8 cellular contexts compared by ENCODE assay signal in genomic region chr19:39765091-39766076, GRCh38. TPM values are rescaled to one million over a fixed set of nuclear protein-coding genes. Genes with fewer than 3 reads are reported as not detected.
DNase-seq lines count a peak whose midpoint lies in the region; ATAC-seq lines count a peak whose summit lies in the region.

No MANE protein-coding gene starts in this region.

- H3K4me3 Mint-ChIP-seq in stimulated activated naive CD8-positive, alpha-beta T cell treated with anti-CD3 and anti-CD28 coated beads, Interleukin-15, amount 100 ng/mL, for 72 hours, result no peak overlapping the region
- H3K4me3 Mint-ChIP-seq in activated naive CD4-positive, alpha-beta T cell treated with anti-CD3 and anti-CD28 coated beads for 36 hours, result no peak overlapping the region

- peaks cover 4% of the 10 kb centered on the region for H3K4me1 Mint-ChIP-seq in stimulated activated naive CD8-positive, alpha-beta T cell treated with anti-CD3 and anti-CD28 coated beads, Interleukin-15, amount 100 ng/mL, for 72 hours
- no peaks in the 10 kb centered on the region for H3K4me1 Mint-ChIP-seq in activated naive CD4-positive, alpha-beta T cell treated with anti-CD3 and anti-CD28 coated beads for 36 hours (ENCODE audit: low read depth)

- no peak for ATAC-seq in stimulated activated naive CD8-positive, alpha-beta T cell treated with anti-CD3 and anti-CD28 coated beads, Interleukin-15, Interleukin-2, amounts not matched to agents 100 U/mL and 50 U/mL, for 24 hours
- ATAC-seq in stimulated activated naive CD8-positive, alpha-beta T cell treated with anti-CD3 and anti-CD28 coated beads, Interleukin-15, amount 100 ng/mL, for 72 hours, result no peak
- ATAC-seq in GM18861 (IDR thresholded peaks at IDR 0.05; ENCODE audit: unreplicated experiment) (no peak), HG03460 (IDR thresholded peaks at IDR 0.05; ENCODE audit: unreplicated experiment) (no peak)

- H3K36me3 Mint-ChIP-seq in activated naive CD4-positive, alpha-beta T cell treated with anti-CD3 and anti-CD28 coated beads for 36 hours (ENCODE audit: low read depth), result no peaks in the 10 kb centered on the region

- H3K9me3 Mint-ChIP-seq in stimulated activated naive CD8-positive, alpha-beta T cell treated with anti-CD3 and anti-CD28 coated beads, Interleukin-15, amount 100 ng/mL, for 72 hours, result no peaks in the 10 kb centered on the region
- no peaks in the 10 kb centered on the region for H3K9me3 Mint-ChIP-seq in activated naive CD4-positive, alpha-beta T cell treated with anti-CD3 and anti-CD28 coated beads for 36 hours

- CTCF ChIA-PET in activated naive CD4-positive, alpha-beta T cell treated with anti-CD3 and anti-CD28 coated beads for 36 hours (lab: Charles Lee), result interaction anchor here (0.7 to 4.6 kb wide), 11 partner anchors 10 to 358 kb away, joined by 3 to 44 read pairs (median 4); no protein-coding TSS in a partner anchor

- peak; percentile 54 for DNase-seq in stimulated activated naive CD8-positive, alpha-beta T cell treated with anti-CD3 and anti-CD28 coated beads, Interleukin-15, Interleukin-2, amounts not matched to agents 100 U/mL and 50 U/mL, for 24 hours
- DNase-seq in stimulated activated naive CD8-positive, alpha-beta T cell treated with anti-CD3 and anti-CD28 coated beads, Interleukin-15, amount 100 ng/mL, for 72 hours, result no peak
- peak; percentile 66 for DNase-seq in NCI-H69 (lab: John Stamatoyannopoulos, UW)
- DNase-seq in activated naive CD4-positive, alpha-beta T cell treated with anti-CD3 and anti-CD28 coated beads for 36 hours, result peak; percentile 48
- DNase-seq in hepatic stellate cell (ENCODE audit: low spot score), result peak; percentile 8
- DNase-seq in stimulated activated CD4-positive, alpha-beta T cell treated with anti-CD3 and anti-CD28 coated beads, Interleukin-15, amount 100 ng/mL, for 24 hours, result peak; percentile 66

- intact Hi-C loops in activated naive CD4-positive, alpha-beta T cell treated with anti-CD3 and anti-CD28 coated beads for 36 hours (cut with micrococcal nuclease), result loop anchor here (1.0 kb wide), 2 partner anchors 89 to 214 kb away; no protein-coding TSS in a partner anchor

- H3K27me3 Mint-ChIP-seq in stimulated activated naive CD8-positive, alpha-beta T cell treated with anti-CD3 and anti-CD28 coated beads, Interleukin-15, amount 100 ng/mL, for 72 hours, result peaks cover 18% of the 10 kb centered on the region
- H3K27me3 Mint-ChIP-seq in activated naive CD4-positive, alpha-beta T cell treated with anti-CD3 and anti-CD28 coated beads for 36 hours (ENCODE audit: low read depth), result no peaks in the 10 kb centered on the region

- no peak overlapping the region for H3K27ac Mint-ChIP-seq in stimulated activated naive CD8-positive, alpha-beta T cell treated with anti-CD3 and anti-CD28 coated beads, Interleukin-15, amount 100 ng/mL, for 72 hours
- H3K27ac Mint-ChIP-seq in activated naive CD4-positive, alpha-beta T cell treated with anti-CD3 and anti-CD28 coated beads for 36 hours, result no peak overlapping the region

RNA-seq across cellular contexts. Expression of gene LEUTX, which starts 13.3 kb away (rescaled TPM):
- not detected for total RNA-seq in activated naive CD4-positive, alpha-beta T cell treated with anti-CD3 and anti-CD28 coated beads for 36 hours

RNA-seq across cellular contexts. Expression of gene CLC, which starts 27.6 kb away (rescaled TPM):
- total RNA-seq in activated naive CD4-positive, alpha-beta T cell treated with anti-CD3 and anti-CD28 coated beads for 36 hours, result not detected

Comparison
In these comparisons a context has a peak if more than half of its experiments do, and no peak if none do; other contexts are left out.
1. DNase-seq: peak in stimulated activated naive CD8-positive, alpha-beta T cell treated with anti-CD3 and anti-CD28 coated beads, Interleukin-15, Interleukin-2, amounts not matched to agents 100 U/mL and 50 U/mL, for 24 hours (single experiment), NCI-H69 (single experiment), activated naive CD4-positive, alpha-beta T cell treated with anti-CD3 and anti-CD28 coated beads for 36 hours (single experiment), hepatic stellate cell (single experiment) and stimulated activated CD4-positive, alpha-beta T cell treated with anti-CD3 and anti-CD28 coated beads, Interleukin-15, amount 100 ng/mL, for 24 hours (single experiment); none in stimulated activated naive CD8-positive, alpha-beta T cell treated with anti-CD3 and anti-CD28 coated beads, Interleukin-15, amount 100 ng/mL, for 72 hours (0 of 2).